In genomic region chrX:40098264-40099045, GRCh38 we compare ENCODE assay signal across 8 cellular contexts. TPM values are rescaled to one million over a fixed set of nuclear protein-coding genes. Genes with fewer than 3 reads are reported as not detected.
DNase-seq lines count a peak whose midpoint lies in the region; ATAC-seq and TF ChIP-seq lines count a peak whose summit lies in the region.

No MANE protein-coding gene starts in this region.

- no peaks in the 10 kb centered on the region for H3K9me3 ChIP-seq in iPS-20b (ENCODE audit: insufficient read depth, low read depth, low read length)
- H3K9me3 ChIP-seq in smooth muscle cell (replicated peaks; ENCODE audit: low read depth) = no peaks in the 10 kb centered on the region

- TF ChIP-seq CTCF in astrocyte of the cerebellum (IDR thresholded peaks at IDR 0.05; ENCODE audit: low read depth, low read length, missing control alignments) = no peak
- no peak for TF ChIP-seq CTCF in smooth muscle cell (IDR thresholded peaks at IDR 0.05; ENCODE audit: borderline replicate concordance, insufficient read depth, poor library complexity, severe bottlenecking)

- peaks cover 49% of the 10 kb centered on the region for H3K27me3 ChIP-seq in iPS-20b (ENCODE audit: insufficient read depth, low read length)
- no peaks in the 10 kb centered on the region for H3K27me3 ChIP-seq in smooth muscle cell (ENCODE audit: low read depth)

- H3K4me3 ChIP-seq in astrocyte of the cerebellum (ENCODE audit: low read depth, low read length) = peak overlapping the region; percentile 45
- H3K4me3 ChIP-seq in iPS-20b (ENCODE audit: low read length) = peak overlapping the region; percentile 68; the same call in 1 of the 2 replicates
- peak overlapping the region; percentile 85 for H3K4me3 ChIP-seq in smooth muscle cell

- in situ Hi-C loops in astrocyte of the cerebellum (cut with HindIII; ENCODE audit: low sequenced_read_pairs) = no loop called here

- peaks cover 24% of the 10 kb centered on the region for H3K4me1 ChIP-seq in iPS-20b (ENCODE audit: insufficient read depth, low read length)
- peaks cover 42% of the 10 kb centered on the region for H3K4me1 ChIP-seq in smooth muscle cell (ENCODE audit: low read depth)

- H2AFZ ChIP-seq in smooth muscle cell (ENCODE audit: low read depth) = no peak overlapping the region

- H3F3A ChIP-seq in smooth muscle cell (ENCODE audit: low read depth) = peaks cover 24% of the 10 kb centered on the region

- 11% methylated on average over 33 of the region's 75 CpGs for WGBS in smooth muscle cell (ENCODE audit: low lambda C conversion rate)

- H3K4me2 ChIP-seq in smooth muscle cell = peak overlapping the region; percentile 90

- peaks cover 25% of the 10 kb centered on the region for H3K79me2 ChIP-seq in smooth muscle cell (ENCODE audit: low read depth)

- H3K9ac ChIP-seq in iPS-20b (ENCODE audit: low read depth, low read length) = peak overlapping the region; percentile 61; the same call in 1 of the 2 replicates
- H3K9ac ChIP-seq in smooth muscle cell (ENCODE audit: low read depth) = peak overlapping the region; percentile 23

- peak; percentile 43 to 76 for DNase-seq in NCI-H2081 (lab: John Stamatoyannopoulos, UW)
- no peak for DNase-seq in NCI-H2081 treated with DMSO at 0.1 percent for 48 hours (lab: John Stamatoyannopoulos, UW)
- peak; percentile 75 for DNase-seq in RPMI8226
- DNase-seq in astrocyte of the cerebellum (ENCODE audit: low read depth) = no peak
- DNase-seq in smooth muscle cell (lab: John Stamatoyannopoulos, UW; ENCODE audit: unreplicated experiment) = peak; percentile 74

- peak; percentile 25 for ATAC-seq in HG03045 (IDR thresholded peaks at IDR 0.05; ENCODE audit: unreplicated experiment)
- ATAC-seq in HG03097 (IDR thresholded peaks at IDR 0.05; ENCODE audit: low FRiP score, unreplicated experiment) = no peak

- peaks cover 27% of the 10 kb centered on the region for H4K20me1 ChIP-seq in smooth muscle cell (ENCODE audit: low read depth)

- no peaks in the 10 kb centered on the region for H3K36me3 ChIP-seq in iPS-20b (ENCODE audit: insufficient read depth, low read depth, low read length)
- H3K36me3 ChIP-seq in smooth muscle cell (ENCODE audit: low read depth) = no peaks in the 10 kb centered on the region

- H3K27ac ChIP-seq in iPS-20b (ENCODE audit: low read length) (no peak overlapping the region), smooth muscle cell (ENCODE audit: low read depth) (no peak overlapping the region)

RNA-seq across cellular contexts. Expression of gene BCOR, which starts 0.7 kb away (rescaled TPM):
- 28.0 and 28.5 TPM in 2 replicates for total RNA-seq in smooth muscle cell
- 13.1 and 19.5 TPM in 2 replicates for polyA plus RNA-seq in smooth muscle cell

Comparison
In these comparisons a context has a peak if more than half of its experiments do, and no peak if none do; other contexts are left out.
1. DNase-seq: peak in NCI-H2081 (2 of 2), RPMI8226 (single experiment) and smooth muscle cell (single experiment); none in NCI-H2081 treated with DMSO at 0.1 percent for 48 hours (single experiment) and astrocyte of the cerebellum (single experiment).
2. Peak in every context shown above with its lines, with median percentiles within 50 percentile points of each other: H3K4me3 ChIP-seq.